Comparison of ENCODE assay signal across 16 cellular contexts in genomic region chr3:14508505-14508819, GRCh38. TPM values are rescaled to one million over a fixed set of nuclear protein-coding genes. Genes with fewer than 3 reads are reported as not detected.
DNase-seq lines count a peak whose midpoint lies in the region; ATAC-seq, FAIRE-seq and TF ChIP-seq lines count a peak whose summit lies in the region.
"Had no signal": no experiment of that assay in that cellular context is flagged by ENCODE, and none has a peak within 500 bp of the region (broad histone marks: within the 10 kb centered on the region; RNA-seq: fewer than 3 reads in every experiment).

No MANE protein-coding gene starts in this region.

- TF ChIP-seq RAD21 in HCT116 (IDR thresholded peaks at IDR 0.05; ENCODE audit: low read depth) = no peak
- no peak for TF ChIP-seq RAD21 in K562 (CRISPR knock-in tag; conservative IDR thresholded peaks at IDR 0.05 in 1 of 2, IDR thresholded peaks at IDR 0.05 in 1 of 2)

- TF ChIP-seq EP300 in K562 (IDR thresholded peaks at IDR 0.05; ENCODE audit: low read length) (no peak), sigmoid colon (IDR thresholded peaks at IDR 0.05) (no peak)

- H3K9me3 ChIP-seq in HCT116 (ENCODE audit: control insufficient read depth in 1 of 2, insufficient read depth in 1 of 2, low read depth in 1 of 2, low read length in 2 of 2) (no peaks in the 10 kb centered on the region), K562 (replicated peaks; ENCODE audit: control insufficient read depth, insufficient read depth, low read depth, low read length) (no peaks in the 10 kb centered on the region), sigmoid colon (no peaks in the 10 kb centered on the region), small intestine (ENCODE audit: control insufficient read depth, low read depth) (no peaks in the 10 kb centered on the region)

- BruUV-seq in HCT116 (replicated peaks; lab: Mats Ljungman, UMichigan) = no TSS peak
- no TSS peak for BruUV-seq in K562 (replicated peaks; lab: Mats Ljungman, UMichigan)

- peaks cover 0 to 4% of the 10 kb centered on the region in 2 experiments; a peak in 1 of 4 replicates for H3K4me1 ChIP-seq in HCT116 (ENCODE audit: control insufficient read depth in 1 of 2, insufficient read depth in 2 of 2, low read length in 2 of 2)
- H3K4me1 ChIP-seq in K562 (replicated peaks in 1 of 2; ENCODE audit: control insufficient read depth in 2 of 2, insufficient read depth in 2 of 2, low read length in 2 of 2) = peaks cover 0 to 31% of the 10 kb centered on the region in 2 experiments; a peak in 2 of 5 replicates
- peaks cover 0 to 6% (median 2%) of the 10 kb centered on the region in 4 donors for H3K4me1 ChIP-seq in sigmoid colon
- no peaks in the 10 kb centered on the region for H3K4me1 ChIP-seq in small intestine (ENCODE audit: control insufficient read depth in 2 of 2, insufficient read depth in 1 of 2, low read depth in 1 of 2, low read length in 1 of 2)

- H3K79me2 ChIP-seq in HCT116 (ENCODE audit: insufficient read depth, low read length) (no peaks in the 10 kb centered on the region), K562 (ENCODE audit: control insufficient read depth, insufficient read depth, low read length) (no peaks in the 10 kb centered on the region)

- DNase-seq in activated CD8-positive, alpha-beta memory T cell treated with anti-CD3 and anti-CD28 coated beads, Interleukin-2, amount 50 U/mL, for 48 hours = peak; percentile 37
- no peak for DNase-seq in activated CD8-positive, alpha-beta memory T cell treated with anti-CD3 and anti-CD28 coated beads for 24 hours
- DNase-seq in HCT116 (ENCODE audit: low read depth, low spot score) (no peak), K562 (ENCODE audit: extremely low read depth in 1 of 4, low spot score in 3 of 4) (no peak), sigmoid colon (peak; percentile 26), cerebellum (ENCODE audit: low spot score) (no peak), small intestine (no peak)
- DNase-seq: DMS 273 treated with DMSO at 0.1 percent for 48 hours, HCEC 1CT had no signal

- POLR2A ChIA-PET in HCT116 (lab: Charles Lee) = no interaction called here
- POLR2A ChIA-PET in K562 (lab: Yijun Ruan, JAX) = interaction anchor here (0.6 kb wide), 1 partner anchor 35 kb away, joined by 3 read pairs; no protein-coding TSS in a partner anchor

- no peak for TF ChIP-seq CTCF in HCT116 (IDR thresholded peaks at IDR 0.05 in 2 of 3, conservative IDR thresholded peaks at IDR 0.05 in 1 of 3; ENCODE audit: borderline replicate concordance in 1 of 3, insufficient read depth in 1 of 3, low read depth in 2 of 3, low read length in 2 of 3)
- no peak for TF ChIP-seq CTCF in K562 (IDR thresholded peaks at IDR 0.05 in 2 of 3, conservative IDR thresholded peaks at IDR 0.05 in 1 of 3; ENCODE audit: insufficient read depth in 2 of 3, low read depth in 1 of 3, low read length in 3 of 3)
- TF ChIP-seq CTCF in sigmoid colon (IDR thresholded peaks at IDR 0.05) = no peak

- no peaks in the 10 kb centered on the region for H3K36me3 ChIP-seq in HCT116 (ENCODE audit: control insufficient read depth in 1 of 2, insufficient read depth in 2 of 2, low read length in 2 of 2)
- H3K36me3 ChIP-seq in K562 (ENCODE audit: control insufficient read depth, insufficient read depth, low read length) = no peaks in the 10 kb centered on the region
- H3K36me3 ChIP-seq in sigmoid colon = no peaks in the 10 kb centered on the region
- H3K36me3 ChIP-seq in small intestine (ENCODE audit: control insufficient read depth in 2 of 2, insufficient read depth in 2 of 2, low read length in 2 of 2) = no peaks in the 10 kb centered on the region

- H4K20me1 ChIP-seq in HCT116 (ENCODE audit: insufficient read depth) = no peaks in the 10 kb centered on the region
- H4K20me1 ChIP-seq in K562 (replicated peaks; ENCODE audit: control insufficient read depth, insufficient read depth, low read length) = 0 out of 2 replicates have a peak, but pooled peaks cover 6% of the 10 kb centered on the region

- TF ChIP-seq POLR2A in HCT116 (IDR thresholded peaks at IDR 0.05; ENCODE audit: borderline replicate concordance, extremely low read depth, insufficient read depth, insufficient read length) (no peak), K562 (conservative IDR thresholded peaks at IDR 0.05) (no peak), sigmoid colon (IDR thresholded peaks at IDR 0.05) (no peak)

- no peaks in the 10 kb centered on the region for H3K9me1 ChIP-seq in K562 (ENCODE audit: control insufficient read depth, insufficient read depth, low read length)

- H3K27ac ChIP-seq in HCT116 (ENCODE audit: low read depth, low read length) (no peak overlapping the region), K562 (ENCODE audit: extremely low read depth, low read depth, low read length) (no peak overlapping the region), sigmoid colon (no peak overlapping the region), small intestine (ENCODE audit: low read depth in 1 of 2, low read length in 1 of 2) (no peak overlapping the region)
- H3K27ac ChIP-seq: GM23248 had no signal

- no peaks in the 10 kb centered on the region for H3K9me2 ChIP-seq in HCT116 (ENCODE audit: insufficient read depth)

- FAIRE-seq in K562 (lab: Jason Lieb, UNC) (no peak), small intestine (lab: Jason Lieb, UNC) (no peak)
- FAIRE-seq: G401.6 had no signal

- peak overlapping the region; percentile 30; the same call in 1 of the 2 replicates for H3K4me2 ChIP-seq in HCT116 (ENCODE audit: low read length)
- no peak overlapping the region for H3K4me2 ChIP-seq in K562 (ENCODE audit: insufficient read depth, low read length)

- H3K27me3 ChIP-seq in HCT116 (ENCODE audit: insufficient read depth, low read length) (no peaks in the 10 kb centered on the region), K562 (ENCODE audit: control insufficient read depth in 2 of 2, insufficient read depth in 2 of 2, low read length in 2 of 2) (peaks cover 6 to 49% of the 10 kb centered on the region in 2 experiments; a peak in 4 of 5 replicates), sigmoid colon (no peaks in the 10 kb centered on the region), small intestine (ENCODE audit: control insufficient read depth in 2 of 2, insufficient read depth in 2 of 2, low read length in 2 of 2) (no peaks in the 10 kb centered on the region)

- CTCF ChIA-PET in HCT116 (lab: Charles Lee) = interaction anchor here (1.0 to 2.0 kb wide), 2 partner anchors 38 to 41 kb away, joined by 3 to 8 read pairs; no protein-coding TSS in a partner anchor
- CTCF ChIA-PET in K562 (lab: Yijun Ruan, JAX; ENCODE audit: low intra/inter-chr PET ratio) = interaction anchor here (1.1 to 2.8 kb wide), 3 partner anchors 39 to 412 kb away, joined by 3 to 28 read pairs (median 13); no protein-coding TSS in a partner anchor

- H3K4me3 ChIP-seq in HCT116 (replicated peaks in 1 of 2; ENCODE audit: low read depth in 1 of 2, low read length in 2 of 2) (no peak overlapping the region), K562 (no peak overlapping the region), sigmoid colon (no peak overlapping the region), small intestine (ENCODE audit: low read depth in 1 of 2, low read length in 2 of 2) (no peak overlapping the region)
- H3K4me3 ChIP-seq: GM23248 had no signal

- WGBS in K562 (ENCODE audit: insufficient coverage, low coverage, missing lambda C conversion rate) = 4% methylated on average over 3 of the region's 3 CpGs
- 47% methylated on average over 3 of the region's 3 CpGs for WGBS in sigmoid colon, 2 donors
- WGBS in small intestine, 3 donors = 41 to 54% (median 42%) methylated on average over 3 of the region's 3 CpGs

- RAD21 ChIA-PET in HCT116 (lab: Charles Lee; ENCODE audit: low non-redundant PET in 1 of 2, low total read pairs in 2 of 2, uncharacterized antibody in 2 of 2, unreplicated experiment in 2 of 2) = no interaction called here

- no peak overlapping the region for H2AFZ ChIP-seq in HCT116 (ENCODE audit: low read depth, low read length, poor library complexity, severe bottlenecking)
- no peak overlapping the region for H2AFZ ChIP-seq in K562 (ENCODE audit: low read depth, low read length)
- H2AFZ ChIP-seq: GM23248 had no signal

- intact Hi-C loops in HCT116 (cut with micrococcal nuclease) (loop anchor here (2.0 to 5.0 kb wide), 2 partner anchors 142 to 274 kb away; partner anchors contain the start of gene CCDC174), K562 (cut with micrococcal nuclease) (loop anchor here (5.0 kb wide), 2 partner anchors 246 to 274 kb away; no protein-coding TSS in a partner anchor), sigmoid colon (cut with DNase I) (loop anchor here (2.0 kb wide), 1 partner anchor 412 kb away; no protein-coding TSS in a partner anchor)

- ATAC-seq in HCT116 (no peak), K562 (no peak), GM21526 (IDR thresholded peaks at IDR 0.05; ENCODE audit: low FRiP score, unreplicated experiment) (no peak)

- H3K9ac ChIP-seq in HCT116 (ENCODE audit: low read length) = no peak overlapping the region
- no peak overlapping the region for H3K9ac ChIP-seq in K562 (ENCODE audit: insufficient read depth in 1 of 2, low read depth in 2 of 2, low read length in 2 of 2)
- H3K9ac ChIP-seq: GM23248 had no signal

- in situ Hi-C loops in K562 (cut with MboI) = loop anchor here (25.0 kb wide), 1 partner anchor 404 kb away; no protein-coding TSS in a partner anchor

TF ChIP-seq in K562, 482 proteins besides CTCF, POLR2A, EP300 and RAD21 (continues in another document):
- no peak for TF ChIP-seq KAT7 (CRISPR knock-in tag; IDR thresholded peaks at IDR 0.05; ENCODE audit: borderline replicate concordance)

RNA-seq across cellular contexts. Expression of gene GRIP2, which starts 31.7 kb away (rescaled TPM):
- total RNA-seq in HCT116 (2021; ENCODE audit: unreplicated experiment) = 0.34 TPM
- polyA plus RNA-seq in HCT116 (2012) = 0.38 and 0.56 TPM in 2 replicates
- not detected in 2 replicates for total RNA-seq in K562 (2011; cell fraction: chromatin; rRNA removed; ENCODE audit: low replicate concordance)
- total RNA-seq in K562 (2011; cell fraction: nucleolus; rRNA removed) = under 0.01 TPM in 1 of 2 replicates, not detected in the other
- 0.07 TPM in 1 of 2 replicates, not detected in the other for total RNA-seq in K562 (2011; cell fraction: nucleoplasm; rRNA removed)
- total RNA-seq in K562 (2014; rRNA removed) = not detected in 2 replicates
- total RNA-seq in K562 (2014; rRNA removed; fragmentation: Illumina TruSeq; extraction: Trizol) = not detected in 2 replicates
- total RNA-seq in K562 (2015; rRNA removed; fragmentation: Illumina TruSeq; extraction: Trizol) = not detected in 2 replicates
- total RNA-seq in K562 (2021) = not detected in 2 replicates
- polyA plus RNA-seq in K562 (2011; rRNA removed) = not detected in 2 replicates
- 0.04 TPM in 1 of 2 replicates, not detected in the other for polyA plus RNA-seq in K562 (2011; cell fraction: cytosol; rRNA removed)
- polyA plus RNA-seq in K562 (2011; cell fraction: nucleus; rRNA removed) = 0.03 and 0.06 TPM in 2 replicates
- 0.04 and 0.06 TPM in 2 replicates for polyA plus RNA-seq in K562 (2012)
- polyA plus RNA-seq in K562 (2014; fragmentation: Illumina TruSeq; extraction: Trizol) = not detected in 2 replicates
- polyA plus RNA-seq in K562 (2014; fragmentation: Nextera tagmentation; extraction: Ambion mirVana) = under 1 TPM; 0.01 TPM
- polyA plus RNA-seq in K562 (2014; rRNA removed) = 0.03 TPM in 1 of 2 replicates, not detected in the other
- not detected in 2 replicates for polyA minus RNA-seq in K562 (2011; rRNA and poly(A)+ RNA removed)
- not detected in 2 replicates for polyA minus RNA-seq in K562 (2011; cell fraction: cytosol; rRNA and poly(A)+ RNA removed)
- not detected in 2 replicates for polyA minus RNA-seq in K562 (2011; cell fraction: nucleus; rRNA and poly(A)+ RNA removed)
- total RNA-seq in sigmoid colon = 1 to 10 TPM in 2 of 4 donors, under 1 TPM in 2; 0.16 to 1.7 (median 0.87) TPM
- under 1 TPM; under 0.01 to 0.90 (median 0.23) TPM for polyA plus RNA-seq in sigmoid colon
- 4.2 TPM for total RNA-seq in cerebellum
- 1 to 10 TPM in 1 of 3 donors, under 1 TPM in 1, not detected in 1; 0.27 to 1.4 TPM for polyA plus RNA-seq in small intestine
- total RNA-seq: CD4-positive, CD25-positive, alpha-beta regulatory T cell; CD8-positive, alpha-beta memory T cell; HT-29 had no signal
- polyA plus RNA-seq: AG04450; CD8-positive, alpha-beta memory T cell had no signal

Comparison
In these comparisons a context has a peak if more than half of its experiments do, and no peak if none do; other contexts are left out.
1. DNase-seq: peak in activated CD8-positive, alpha-beta memory T cell treated with anti-CD3 and anti-CD28 coated beads, Interleukin-2, amount 50 U/mL, for 48 hours (single experiment) and sigmoid colon (single experiment); none in activated CD8-positive, alpha-beta memory T cell treated with anti-CD3 and anti-CD28 coated beads for 24 hours (single experiment), HCT116 (single experiment), K562 (0 of 4), cerebellum (single experiment) and small intestine (single experiment).